ENCODE assay signal across 15 cellular contexts in genomic region chr18:9239708-9240107, GRCh38.
DNase-seq lines count a peak whose midpoint lies in the region; ATAC-seq and TF ChIP-seq lines count a peak whose summit lies in the region.
"Had no signal": no experiment of that assay in that cellular context is flagged by ENCODE, and none has a peak within 500 bp of the region (broad histone marks: within the 10 kb centered on the region; RNA-seq: fewer than 3 reads in every experiment).

No MANE protein-coding gene starts in this region.

- no peaks in the 10 kb centered on the region for H3K9me3 Mint-ChIP-seq in activated T-cell treated with anti-CD3 and anti-CD28 coated beads, Interleukin-2, amount 50 U/mL, for 72 hours
- H3K9me3 Mint-ChIP-seq in stimulated activated naive B cell treated with anti-CD40 and anti-IgM and Interleukin-4, amounts not matched to agents 10 μg/mL and 1 μg/mL and 100 μg/mL, for 72 hours, result no peaks in the 10 kb centered on the region
- no peaks in the 10 kb centered on the region for H3K9me3 Mint-ChIP-seq in glutamatergic neuron (ENCODE audit: unreplicated experiment)

- ATAC-seq in activated T-cell treated with anti-CD3 and anti-CD28 coated beads, Interleukin-2, amount 50 U/mL, for 72 hours (replicated peaks in 1 of 2), result peak; percentile 27 to 53
- peak; percentile 56 for ATAC-seq in HG02759 (IDR thresholded peaks at IDR 0.05; ENCODE audit: unreplicated experiment)
- peak; percentile 41 to 50 for ATAC-seq in stimulated activated naive B cell treated with anti-CD40 and anti-IgM and Interleukin-4, amounts not matched to agents 10 μg/mL and 1 μg/mL and 100 μg/mL, for 72 hours (replicated peaks)

- TF ChIP-seq CTCF in glutamatergic neuron (IDR thresholded peaks at IDR 0.05; ENCODE audit: partially characterized antibody, unreplicated experiment), result no peak

- no peak for DNase-seq in activated T-cell treated with anti-CD3 and anti-CD28 coated beads, Interleukin-2, amount 50 U/mL, for 72 hours
- DNase-seq in activated T-cell treated with anti-CD3 and anti-CD28 coated beads for 4 hours (no peak), amniotic epithelial cell (ENCODE audit: low read depth) (peak; percentile 18), SIG-M5 treated with dmso at 0.1 percent for 504 hours (lab: John Stamatoyannopoulos, UW; ENCODE audit: unreplicated experiment) (no peak), glutamatergic neuron (no peak)
- no peak for DNase-seq in stimulated activated naive B cell treated with anti-CD40 and anti-IgM and Interleukin-4, amounts not matched to agents 10 μg/mL and 1 μg/mL and 100 μg/mL, for 72 hours
- DNase-seq: DMS 273 treated with DMSO at 0.1 percent for 48 hours, GDM1, HCEC 1CT, NCI-H1092, NCI-H146, NCI-H2081, NCI-H510A, NCI-H774 had no signal

- peak overlapping the region; percentile 56 for H3K27ac Mint-ChIP-seq in activated T-cell treated with anti-CD3 and anti-CD28 coated beads, Interleukin-2, amount 50 U/mL, for 72 hours
- no peak overlapping the region for H3K27ac Mint-ChIP-seq in stimulated activated naive B cell treated with anti-CD40 and anti-IgM and Interleukin-4, amounts not matched to agents 10 μg/mL and 1 μg/mL and 100 μg/mL, for 72 hours
- H3K27ac Mint-ChIP-seq in glutamatergic neuron (ENCODE audit: unreplicated experiment), result no peak overlapping the region

- no peaks in the 10 kb centered on the region for H3K27me3 Mint-ChIP-seq in activated T-cell treated with anti-CD3 and anti-CD28 coated beads, Interleukin-2, amount 50 U/mL, for 72 hours (ENCODE audit: low read depth)
- H3K27me3 Mint-ChIP-seq in stimulated activated naive B cell treated with anti-CD40 and anti-IgM and Interleukin-4, amounts not matched to agents 10 μg/mL and 1 μg/mL and 100 μg/mL, for 72 hours, result no peaks in the 10 kb centered on the region
- H3K27me3 Mint-ChIP-seq in glutamatergic neuron (ENCODE audit: unreplicated experiment), result peaks cover 1% of the 10 kb centered on the region

- H3K4me1 Mint-ChIP-seq in activated T-cell treated with anti-CD3 and anti-CD28 coated beads, Interleukin-2, amount 50 U/mL, for 72 hours (ENCODE audit: low read depth), result no peaks in the 10 kb centered on the region
- peaks cover 0 to 2% of the 10 kb centered on the region in 2 donors for H3K4me1 Mint-ChIP-seq in stimulated activated naive B cell treated with anti-CD40 and anti-IgM and Interleukin-4, amounts not matched to agents 10 μg/mL and 1 μg/mL and 100 μg/mL, for 72 hours
- peaks cover 3% of the 10 kb centered on the region for H3K4me1 Mint-ChIP-seq in glutamatergic neuron (ENCODE audit: low read depth, unreplicated experiment)

- H3K4me3 Mint-ChIP-seq in activated T-cell treated with anti-CD3 and anti-CD28 coated beads, Interleukin-2, amount 50 U/mL, for 72 hours, result no peak overlapping the region
- no peak overlapping the region for H3K4me3 Mint-ChIP-seq in stimulated activated naive B cell treated with anti-CD40 and anti-IgM and Interleukin-4, amounts not matched to agents 10 μg/mL and 1 μg/mL and 100 μg/mL, for 72 hours
- H3K4me3 Mint-ChIP-seq in glutamatergic neuron (ENCODE audit: unreplicated experiment), result no peak overlapping the region

- peaks cover 19 to 36% of the 10 kb centered on the region in 2 donors for H3K36me3 Mint-ChIP-seq in activated T-cell treated with anti-CD3 and anti-CD28 coated beads, Interleukin-2, amount 50 U/mL, for 72 hours (ENCODE audit: insufficient read depth in 2 of 2)
- H3K36me3 Mint-ChIP-seq in stimulated activated naive B cell treated with anti-CD40 and anti-IgM and Interleukin-4, amounts not matched to agents 10 μg/mL and 1 μg/mL and 100 μg/mL, for 72 hours, result peaks cover 35 to 52% of the 10 kb centered on the region in 2 donors
- no peaks in the 10 kb centered on the region for H3K36me3 Mint-ChIP-seq in glutamatergic neuron (ENCODE audit: unreplicated experiment)
